ENCODE assay signal across 10 cellular contexts in genomic region chr10:31940839-31941653, GRCh38. TPM values are rescaled to one million over a fixed set of nuclear protein-coding genes. Genes with fewer than 3 reads are reported as not detected.
DNase-seq lines count a peak whose midpoint lies in the region; ATAC-seq and TF ChIP-seq lines count a peak whose summit lies in the region.
"Had no signal": no experiment of that assay in that cellular context is flagged by ENCODE, and none has a peak within 500 bp of the region (broad histone marks: within the 10 kb centered on the region; RNA-seq: fewer than 3 reads in every experiment).

No MANE protein-coding gene starts in this region.

- H3K9me3 ChIP-seq in SJSA1 (replicated peaks) (no peaks in the 10 kb centered on the region), suprapubic skin (no peaks in the 10 kb centered on the region)

- H3K36me3 Mint-ChIP-seq in glutamatergic neuron (ENCODE audit: unreplicated experiment), result no peaks in the 10 kb centered on the region
- no peaks in the 10 kb centered on the region for H3K36me3 Mint-ChIP-seq in stimulated activated effector memory CD8-positive, alpha-beta T cell treated with anti-CD3 and anti-CD28 coated beads, Interleukin-12 subunit alpha, Interleukin-12 subunit beta, amount 100 ng/mL, for 72 hours
- H3K36me3 Mint-ChIP-seq: natural killer cell treated with Interleukin-12 subunit alpha and Interleukin-12 subunit beta and Interleukin-15 and Interleukin-18, amount 100 ng/mL, for 72 hours had no signal

- TF ChIP-seq POLR2A in suprapubic skin (IDR thresholded peaks at IDR 0.05), result no peak

- TF ChIP-seq CTCF in suprapubic skin (IDR thresholded peaks at IDR 0.05) (no peak), glutamatergic neuron (IDR thresholded peaks at IDR 0.05; ENCODE audit: partially characterized antibody, unreplicated experiment) (no peak)

- no peaks in the 10 kb centered on the region for H3K27me3 Mint-ChIP-seq in glutamatergic neuron (ENCODE audit: unreplicated experiment)
- H3K27me3 Mint-ChIP-seq: natural killer cell treated with Interleukin-12 subunit alpha and Interleukin-12 subunit beta and Interleukin-15 and Interleukin-18, amount 100 ng/mL, for 72 hours had no signal

- H3K4me3 Mint-ChIP-seq in glutamatergic neuron (ENCODE audit: unreplicated experiment), result no peak overlapping the region
- no peak overlapping the region for H3K4me3 Mint-ChIP-seq in stimulated activated effector memory CD8-positive, alpha-beta T cell treated with anti-CD3 and anti-CD28 coated beads, Interleukin-12 subunit alpha, Interleukin-12 subunit beta, amount 100 ng/mL, for 72 hours
- H3K4me3 Mint-ChIP-seq: natural killer cell treated with Interleukin-12 subunit alpha and Interleukin-12 subunit beta and Interleukin-15 and Interleukin-18, amount 100 ng/mL, for 72 hours had no signal

- peak; percentile 48 to 53 for ATAC-seq in activated CD4-positive, CD25-positive, alpha-beta regulatory T cell treated with anti-CD3 and anti-CD28 coated beads, Interleukin-2, amount 50 U/mL, for 24 hours
- no peak for ATAC-seq in stimulated activated effector memory CD8-positive, alpha-beta T cell treated with anti-CD3 and anti-CD28 coated beads, Interleukin-12 subunit alpha, Interleukin-12 subunit beta, amount 100 ng/mL, for 72 hours
- ATAC-seq in HG02981 (IDR thresholded peaks at IDR 0.05; ENCODE audit: unreplicated experiment), result no peak
- ATAC-seq: natural killer cell treated with Interleukin-12 subunit alpha and Interleukin-12 subunit beta and Interleukin-15 and Interleukin-18, amount 100 ng/mL, for 72 hours had no signal

- WGBS in suprapubic skin, result 39% methylated on average over 7 of the region's 7 CpGs

- H3K4me1 ChIP-seq in SJSA1 (replicated peaks) (peaks cover 38% of the 10 kb centered on the region), suprapubic skin (peaks cover 28% of the 10 kb centered on the region)

- peaks cover 12% of the 10 kb centered on the region for H3K4me1 Mint-ChIP-seq in glutamatergic neuron (ENCODE audit: low read depth, unreplicated experiment)
- H3K4me1 Mint-ChIP-seq in stimulated activated effector memory CD8-positive, alpha-beta T cell treated with anti-CD3 and anti-CD28 coated beads, Interleukin-12 subunit alpha, Interleukin-12 subunit beta, amount 100 ng/mL, for 72 hours, result no peaks in the 10 kb centered on the region

- TF ChIP-seq EP300 in suprapubic skin (IDR thresholded peaks at IDR 0.05), result no peak

- H3K27me3 ChIP-seq in SJSA1 (replicated peaks), result no peaks in the 10 kb centered on the region
- H3K27me3 ChIP-seq in suprapubic skin, result no peaks in the 10 kb centered on the region

- H3K27ac ChIP-seq in SJSA1 (peak overlapping the region; percentile 92), suprapubic skin (peak overlapping the region; percentile 59)
- H3K27ac ChIP-seq: C4-2B had no signal

- no peak for DNase-seq in activated CD4-positive, CD25-positive, alpha-beta regulatory T cell treated with anti-CD3 and anti-CD28 coated beads, Interleukin-2, amount 50 U/mL, for 72 hours
- peak; percentile 90 to 97 for DNase-seq in SJSA1 (ENCODE audit: low read depth in 1 of 2, low spot score in 2 of 2)
- DNase-seq in foreskin melanocyte, result peak; percentile 97
- DNase-seq in suprapubic skin (ENCODE audit: low spot score in 2 of 2), result peak in 1 of 2 donors; percentile 80
- DNase-seq in glutamatergic neuron, result no peak
- no peak for DNase-seq in stimulated activated effector memory CD8-positive, alpha-beta T cell treated with anti-CD3 and anti-CD28 coated beads, Interleukin-12 subunit alpha, Interleukin-12 subunit beta, amount 100 ng/mL, for 72 hours (ENCODE audit: low spot score in 2 of 2)

- H3K4me3 ChIP-seq in SJSA1 (no peak overlapping the region), suprapubic skin (no peak overlapping the region)

- no peaks in the 10 kb centered on the region for H3K9me3 Mint-ChIP-seq in glutamatergic neuron (ENCODE audit: unreplicated experiment)
- no peaks in the 10 kb centered on the region for H3K9me3 Mint-ChIP-seq in stimulated activated effector memory CD8-positive, alpha-beta T cell treated with anti-CD3 and anti-CD28 coated beads, Interleukin-12 subunit alpha, Interleukin-12 subunit beta, amount 100 ng/mL, for 72 hours
- H3K9me3 Mint-ChIP-seq: natural killer cell treated with Interleukin-12 subunit alpha and Interleukin-12 subunit beta and Interleukin-15 and Interleukin-18, amount 100 ng/mL, for 72 hours had no signal

- H3K36me3 ChIP-seq in SJSA1, result no peaks in the 10 kb centered on the region
- no peaks in the 10 kb centered on the region for H3K36me3 ChIP-seq in suprapubic skin

- H3K27ac Mint-ChIP-seq in glutamatergic neuron (ENCODE audit: unreplicated experiment), result no peak overlapping the region
- H3K27ac Mint-ChIP-seq in stimulated activated effector memory CD8-positive, alpha-beta T cell treated with anti-CD3 and anti-CD28 coated beads, Interleukin-12 subunit alpha, Interleukin-12 subunit beta, amount 100 ng/mL, for 72 hours, result no peak overlapping the region
- H3K27ac Mint-ChIP-seq: natural killer cell treated with Interleukin-12 subunit alpha and Interleukin-12 subunit beta and Interleukin-15 and Interleukin-18, amount 100 ng/mL, for 72 hours had no signal

RNA-seq across cellular contexts. Expression of gene ARHGAP12, which starts 12.4 kb away (rescaled TPM):
- total RNA-seq in SJSA1 (2014; rRNA removed; shearing (Covaris generic)), result 15.8 and 25.8 TPM in 2 replicates
- 10 to 100 TPM; 25.7 to 64.5 (median 39.5) TPM for total RNA-seq in suprapubic skin
- total RNA-seq in glutamatergic neuron (ENCODE audit: unreplicated experiment), result 41.9 TPM

Comparison
In these comparisons a context has a peak if more than half of its experiments do, and no peak if none do; other contexts are left out.
1. ATAC-seq: peak in activated CD4-positive, CD25-positive, alpha-beta regulatory T cell treated with anti-CD3 and anti-CD28 coated beads, Interleukin-2, amount 50 U/mL, for 24 hours (2 of 2); none in stimulated activated effector memory CD8-positive, alpha-beta T cell treated with anti-CD3 and anti-CD28 coated beads, Interleukin-12 subunit alpha, Interleukin-12 subunit beta, amount 100 ng/mL, for 72 hours (single experiment) and HG02981 (single experiment).
2. DNase-seq: peak in SJSA1 (2 of 2) and foreskin melanocyte (single experiment); none in activated CD4-positive, CD25-positive, alpha-beta regulatory T cell treated with anti-CD3 and anti-CD28 coated beads, Interleukin-2, amount 50 U/mL, for 72 hours (single experiment), glutamatergic neuron (single experiment) and stimulated activated effector memory CD8-positive, alpha-beta T cell treated with anti-CD3 and anti-CD28 coated beads, Interleukin-12 subunit alpha, Interleukin-12 subunit beta, amount 100 ng/mL, for 72 hours (0 of 2).